In genomic region chr12:30630378-30631285, GRCh38 we compare ENCODE assay signal across 1 cellular context.
TF ChIP-seq lines count a peak whose summit lies in the region.

No MANE protein-coding gene starts in this region.

TF ChIP-seq in GM23338, 12 proteins besides CTCF, POLR2A, EP300 and RAD21 (continued from another document):
- TF ChIP-seq ZNF462 (CRISPR knock-in tag; IDR thresholded peaks at IDR 0.05), result no peak
- TF ChIP-seq EZH2phosphoT487 (IDR thresholded peaks at IDR 0.05; ENCODE audit: unreplicated experiment), result no peak
- TF ChIP-seq ZNF114 (CRISPR knock-in tag; IDR thresholded peaks at IDR 0.05), result no peak
- TF ChIP-seq NANOG (IDR thresholded peaks at IDR 0.05; ENCODE audit: borderline replicate concordance), result no peak
